ENCODE assay signal across 11 cellular contexts in the genomic region with DNA sequence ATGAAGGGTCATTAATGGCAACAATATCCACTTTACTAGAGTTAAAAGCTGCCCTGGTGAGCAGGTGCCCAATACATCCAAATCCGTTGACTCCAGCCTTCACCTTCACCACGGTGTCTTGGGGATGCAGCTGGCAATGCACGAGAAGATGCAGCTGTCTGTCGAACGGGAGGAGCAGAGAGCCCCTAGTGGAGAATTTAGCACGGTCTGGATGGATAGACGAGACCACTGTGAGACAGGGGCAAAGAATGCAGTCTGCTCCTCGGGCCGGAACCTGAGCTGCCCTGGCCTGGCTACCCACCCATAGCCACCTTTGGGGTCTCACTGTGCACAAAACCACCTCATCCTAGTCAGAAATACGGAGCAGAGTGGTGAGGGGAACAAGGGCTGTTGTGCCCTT. TPM values are rescaled to one million over a fixed set of nuclear protein-coding genes. Genes with fewer than 3 reads are reported as not detected.
DNase-seq lines count a peak whose midpoint lies in the region; ATAC-seq, FAIRE-seq and TF ChIP-seq lines count a peak whose summit lies in the region.
"Had no signal": no experiment of that assay in that cellular context is flagged by ENCODE, and none has a peak within 500 bp of the region (broad histone marks: within the 10 kb centered on the region; RNA-seq: fewer than 3 reads in every experiment).

No MANE protein-coding gene starts in this region.

- H2AFZ ChIP-seq in HepG2 (ENCODE audit: low read length), result no peak overlapping the region

- H4K20me1 ChIP-seq in HepG2 (ENCODE audit: insufficient read depth, low read length), result no peaks in the 10 kb centered on the region

- CTCF ChIA-PET in HepG2 (lab: Yijun Ruan, JAX; ENCODE audit: low intra/inter-chr PET ratio, low total read pairs), result no interaction called here

- in situ Hi-C loops in HepG2 (cut with HindIII; ENCODE audit: extremely low pct_ligation_motif_present, low pct_unique_long_range_greater_than_20kb), result no loop called here

- TF ChIP-seq CTCF in HepG2 (CRISPR knock-in tag; IDR thresholded peaks at IDR 0.05) (peak; percentile 15; the same call in 1 of the 2 replicates), right lobe of liver (IDR thresholded peaks at IDR 0.05) (no peak), foreskin fibroblast (IDR thresholded peaks at IDR 0.05; ENCODE audit: low read depth, low read length) (peak; percentile 24)

- TF ChIP-seq POLR2A in HepG2 (IDR thresholded peaks at IDR 0.05; ENCODE audit: insufficient read depth in 1 of 2, low read depth in 2 of 2, low read length in 2 of 2) (no peak), right lobe of liver (IDR thresholded peaks at IDR 0.05) (no peak)

- ATAC-seq in HepG2 (peak; percentile 84), right lobe of liver (no peak), HG03280 (IDR thresholded peaks at IDR 0.05; ENCODE audit: unreplicated experiment) (no peak)

- H3K4me3 ChIP-seq in HepG2 (replicated peaks in 1 of 3; ENCODE audit: insufficient read depth in 1 of 3, low read depth in 2 of 3, low read length in 3 of 3) (no peak overlapping the region), right lobe of liver (no peak overlapping the region), foreskin fibroblast (ENCODE audit: low read depth in 1 of 2, low read length in 2 of 2) (no peak overlapping the region)

- no TSS peak for BruUV-seq in HepG2 (replicated peaks; lab: Mats Ljungman, UMichigan)

- H3K4me2 ChIP-seq in HepG2 (ENCODE audit: low read depth, low read length), result no peak overlapping the region

- DNase-seq in HepG2 (ENCODE audit: low spot score), result no peak
- DNase-seq in right lobe of liver, result no peak
- peak; percentile 29 for DNase-seq in RPMI7951 (ENCODE audit: low read depth)
- no peak for DNase-seq in foreskin fibroblast
- no peak for DNase-seq in activated naive CD4-positive, alpha-beta T cell (lab: John Stamatoyannopoulos, UW)
- DNase-seq in NCI-H748 (lab: John Stamatoyannopoulos, UW; ENCODE audit: unreplicated experiment), result no peak
- no peak for DNase-seq in AML-193 (lab: John Stamatoyannopoulos, UW)
- DNase-seq: activated CD4-positive, alpha-beta T cell treated with anti-CD3 and anti-CD28 coated beads, Interleukin-2, amount 10 ng/mL, durations not matched to agents 7 days and 5 days; stimulated activated CD4-positive, alpha-beta T cell treated with anti-CD3 and anti-CD28 coated beads, Interleukin-4, amount 100 ng/mL, for 4 hours had no signal

- TF ChIP-seq EP300 in HepG2 (IDR thresholded peaks at IDR 0.05; ENCODE audit: low read depth in 2 of 2, low read length in 2 of 2) (no peak), HepG2 (CRISPR knock-in tag; IDR thresholded peaks at IDR 0.05; ENCODE audit: borderline replicate concordance) (no peak)

- FAIRE-seq in HepG2 (lab: Jason Lieb, UNC), result no peak

- no peaks in the 10 kb centered on the region for H3K79me2 ChIP-seq in HepG2 (ENCODE audit: insufficient read depth, low read length)

- H3K4me1 ChIP-seq in HepG2 (ENCODE audit: insufficient read depth, low read length) (peaks cover 6% of the 10 kb centered on the region), right lobe of liver (peaks cover 0 to 9% (median 0%) of the 10 kb centered on the region in 4 donors)

- H3K9me3 ChIP-seq in HepG2 (ENCODE audit: low read length), result no peaks in the 10 kb centered on the region
- H3K9me3 ChIP-seq in right lobe of liver, result no peaks in the 10 kb centered on the region

- TF ChIP-seq RAD21 in HepG2 (CRISPR knock-in tag; IDR thresholded peaks at IDR 0.05), result no peak

- intact Hi-C loops in HepG2 (cut with micrococcal nuclease; ENCODE audit: unreplicated experiment) (no loop called here), right lobe of liver (cut with DNase I) (no loop called here)

- H3K27me3 ChIP-seq in HepG2 (ENCODE audit: control insufficient read depth in 1 of 2, insufficient read depth in 2 of 2, low read length in 2 of 2) (peaks cover 1 to 4% of the 10 kb centered on the region in 2 experiments; a peak in 2 of 5 replicates), right lobe of liver (no peaks in the 10 kb centered on the region)

- 0% methylated on average over 6 of the region's 10 CpGs for WGBS in HepG2 (ENCODE audit: low lambda C conversion rate)
- 73% methylated on average over 8 of the region's 10 CpGs for WGBS in right lobe of liver (ENCODE audit: insufficient coverage, low coverage, low lambda C conversion rate, missing lambda C conversion rate)

- H3K36me3 ChIP-seq in HepG2 (replicated peaks in 1 of 2; ENCODE audit: control insufficient read depth in 1 of 2, insufficient read depth in 2 of 2, low read length in 2 of 2) (no peaks in the 10 kb centered on the region), right lobe of liver (no peaks in the 10 kb centered on the region)

- POLR2A ChIA-PET in HepG2 (lab: Yijun Ruan, JAX), result no interaction called here

- no peak overlapping the region for H3K9ac ChIP-seq in HepG2 (ENCODE audit: insufficient read depth, low read depth, low read length)

- H3K27ac ChIP-seq in HepG2 (ENCODE audit: extremely low read length, insufficient read depth, low read length) (no peak overlapping the region), right lobe of liver (no peak overlapping the region)

TF ChIP-seq in HepG2, 621 proteins besides CTCF, POLR2A, EP300 and RAD21 (continues in another document):
- no peak for TF ChIP-seq GTF3A (CRISPR knock-in tag; conservative IDR thresholded peaks at IDR 0.05)
- TF ChIP-seq, protein P1, sequence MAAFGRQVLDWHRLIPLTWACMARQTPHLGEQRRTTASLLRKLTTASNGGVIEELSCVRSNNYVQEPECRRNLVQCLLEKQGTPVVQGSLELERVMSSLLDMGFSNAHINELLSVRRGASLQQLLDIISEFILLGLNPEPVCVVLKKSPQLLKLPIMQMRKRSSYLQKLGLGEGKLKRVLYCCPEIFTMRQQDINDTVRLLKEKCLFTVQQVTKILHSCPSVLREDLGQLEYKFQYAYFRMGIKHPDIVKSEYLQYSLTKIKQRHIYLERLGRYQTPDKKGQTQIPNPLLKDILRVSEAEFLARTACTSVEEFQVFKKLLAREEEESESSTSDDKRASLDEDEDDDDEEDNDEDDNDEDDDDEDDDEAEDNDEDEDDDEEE (CRISPR knock-in tag; IDR thresholded peaks at IDR 0.05), result no peak

RNA-seq across cellular contexts. Expression of a gene that starts 35.1 kb away (rescaled TPM):
- total RNA-seq in HepG2 (2016; rRNA removed; fragmentation: Illumina TruSeq; extraction: Trizol) (not detected in 2 replicates), right lobe of liver (10 to 100 TPM in 3 of 6 experiments, 1 to 10 TPM in 3; 7.8 to 17.1 (median 10.2) TPM)
- not detected in 2 replicates for total RNA-seq in HepG2 (2016; cell fraction: cytosol; rRNA removed; fragmentation: Illumina TruSeq; extraction: Trizol; ENCODE audit: low read depth)
- total RNA-seq in HepG2 (2016; cell fraction: insoluble cytoplasmic fraction; rRNA removed; fragmentation: Illumina TruSeq; extraction: Trizol), result not detected in 2 replicates
- total RNA-seq in HepG2 (2016; cell fraction: membrane; rRNA removed; fragmentation: Illumina TruSeq; extraction: Trizol), result not detected in 2 replicates
- total RNA-seq in HepG2 (2016; cell fraction: nucleus; rRNA removed; fragmentation: Illumina TruSeq; extraction: Trizol), result not detected in 2 replicates
- polyA plus RNA-seq in HepG2 (2011; rRNA removed), result not detected in 2 replicates
- polyA plus RNA-seq in HepG2 (2011; cell fraction: cytosol; rRNA removed), result not detected in 2 replicates
- polyA plus RNA-seq in HepG2 (2011; cell fraction: nucleus; rRNA removed), result not detected in 2 replicates
- not detected in 2 replicates for polyA plus RNA-seq in HepG2 (2012)
- not detected in 2 replicates for polyA plus RNA-seq in HepG2 (2016; cell fraction: cytosol; fragmentation: Illumina TruSeq; extraction: Trizol; ENCODE audit: low read depth)
- polyA plus RNA-seq in HepG2 (2016; cell fraction: insoluble cytoplasmic fraction; fragmentation: Illumina TruSeq; extraction: Trizol; ENCODE audit: low read depth), result not detected in 2 replicates
- not detected in 2 replicates for polyA plus RNA-seq in HepG2 (2016; cell fraction: membrane; fragmentation: Illumina TruSeq; extraction: Trizol; ENCODE audit: low read depth)
- polyA plus RNA-seq in HepG2 (2016; cell fraction: nucleus; fragmentation: Illumina TruSeq; extraction: Trizol; ENCODE audit: insufficient read depth, low read depth), result not detected in 2 replicates
- 0.14 TPM in 1 of 2 replicates, not detected in the other for polyA minus RNA-seq in HepG2 (2011; rRNA and poly(A)+ RNA removed; ENCODE audit: low replicate concordance)
- polyA minus RNA-seq in HepG2 (2011; cell fraction: cytosol; rRNA and poly(A)+ RNA removed), result not detected in 2 replicates
- not detected in 2 replicates for polyA minus RNA-seq in HepG2 (2011; cell fraction: nucleus; rRNA and poly(A)+ RNA removed)
- not detected in 2 replicates for total RNA-seq in RPMI7951 (2014; rRNA removed; shearing (Covaris generic))
- total RNA-seq: activated CD4-positive, alpha-beta T cell treated with anti-CD3 and anti-CD28 coated beads, Interleukin-2, amount 10 ng/mL, durations not matched to agents 7 days and 5 days had no signal
- polyA plus RNA-seq: CD14-positive monocyte had no signal

RNA-seq across cellular contexts. Expression of a gene that starts 57.6 kb away (rescaled TPM):
- 72.1 and 104 TPM in 2 replicates for total RNA-seq in HepG2 (2016; rRNA removed; fragmentation: Illumina TruSeq; extraction: Trizol)
- 19.3 and 21.9 TPM in 2 replicates for total RNA-seq in HepG2 (2016; cell fraction: cytosol; rRNA removed; fragmentation: Illumina TruSeq; extraction: Trizol; ENCODE audit: low read depth)
- 69.2 and 107 TPM in 2 replicates for total RNA-seq in HepG2 (2016; cell fraction: insoluble cytoplasmic fraction; rRNA removed; fragmentation: Illumina TruSeq; extraction: Trizol)
- total RNA-seq in HepG2 (2016; cell fraction: membrane; rRNA removed; fragmentation: Illumina TruSeq; extraction: Trizol), result 24.6 and 25.7 TPM in 2 replicates
- total RNA-seq in HepG2 (2016; cell fraction: nucleus; rRNA removed; fragmentation: Illumina TruSeq; extraction: Trizol), result 28.3 and 31.8 TPM in 2 replicates
- 15.2 and 16.1 TPM in 2 replicates for polyA plus RNA-seq in HepG2 (2011; rRNA removed)
- polyA plus RNA-seq in HepG2 (2011; cell fraction: cytosol; rRNA removed), result 10.5 and 13.3 TPM in 2 replicates
- polyA plus RNA-seq in HepG2 (2011; cell fraction: nucleus; rRNA removed), result 6.2 and 8.3 TPM in 2 replicates
- 23.2 and 26.0 TPM in 2 replicates for polyA plus RNA-seq in HepG2 (2012)
- 10.3 TPM in 2 replicates for polyA plus RNA-seq in HepG2 (2016; cell fraction: cytosol; fragmentation: Illumina TruSeq; extraction: Trizol; ENCODE audit: low read depth)
- polyA plus RNA-seq in HepG2 (2016; cell fraction: insoluble cytoplasmic fraction; fragmentation: Illumina TruSeq; extraction: Trizol; ENCODE audit: low read depth), result 106 and 107 TPM in 2 replicates
- 15.9 and 17.3 TPM in 2 replicates for polyA plus RNA-seq in HepG2 (2016; cell fraction: membrane; fragmentation: Illumina TruSeq; extraction: Trizol; ENCODE audit: low read depth)
- polyA plus RNA-seq in HepG2 (2016; cell fraction: nucleus; fragmentation: Illumina TruSeq; extraction: Trizol; ENCODE audit: insufficient read depth, low read depth), result 37.7 and 41.1 TPM in 2 replicates
- 16.7 and 45.6 TPM in 2 replicates for polyA minus RNA-seq in HepG2 (2011; rRNA and poly(A)+ RNA removed; ENCODE audit: low replicate concordance)
- polyA minus RNA-seq in HepG2 (2011; cell fraction: cytosol; rRNA and poly(A)+ RNA removed), result 8.1 and 9.6 TPM in 2 replicates
- 15.7 and 18.4 TPM in 2 replicates for polyA minus RNA-seq in HepG2 (2011; cell fraction: nucleus; rRNA and poly(A)+ RNA removed)
- 10 to 100 TPM; 19.8 to 28.6 (median 24.8) TPM for total RNA-seq in right lobe of liver
- total RNA-seq in RPMI7951 (2014; rRNA removed; shearing (Covaris generic)), result 43.9 and 46.9 TPM in 2 replicates

Comparison
In these comparisons a context has a peak if more than half of its experiments do, and no peak if none do; other contexts are left out.
1. CTCF ChIP-seq: peak in HepG2 (single experiment) and foreskin fibroblast (single experiment); none in right lobe of liver (0 of 4).